Comparison of ENCODE assay signal across 9 cellular contexts in the genomic region with DNA sequence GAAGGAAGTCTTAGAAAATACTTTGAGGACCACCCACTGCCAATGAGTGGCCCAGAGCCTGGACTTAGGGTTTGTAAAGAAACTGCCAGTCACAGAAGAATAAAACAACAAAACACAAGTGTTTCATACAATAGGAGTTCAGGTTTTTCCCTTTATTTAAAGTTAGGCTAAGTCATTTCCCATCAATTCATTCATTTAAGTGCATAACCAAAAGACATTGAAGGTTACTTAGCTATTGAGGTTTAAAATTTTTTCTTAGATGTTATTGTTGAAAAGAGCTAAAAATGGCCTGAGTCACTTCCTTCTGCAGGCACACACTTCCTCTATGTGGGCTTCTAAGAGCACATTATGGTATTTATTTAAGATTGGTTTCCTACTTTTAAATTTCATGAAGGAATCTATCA. TPM values are rescaled to one million over a fixed set of nuclear protein-coding genes. Genes with fewer than 3 reads are reported as not detected.
DNase-seq lines count a peak whose midpoint lies in the region; ATAC-seq, FAIRE-seq and TF ChIP-seq lines count a peak whose summit lies in the region.
"Had no signal": no experiment of that assay in that cellular context is flagged by ENCODE, and none has a peak within 500 bp of the region (broad histone marks: within the 10 kb centered on the region; RNA-seq: fewer than 3 reads in every experiment).

No MANE protein-coding gene starts in this region.

- no peaks in the 10 kb centered on the region for H3K9me3 Mint-ChIP-seq in neural crest cell

- no peak for DNase-seq in GM12891 (ENCODE audit: insufficient read length, low spot score)
- DNase-seq in NOMO-1 (lab: John Stamatoyannopoulos, UW; ENCODE audit: unreplicated experiment in 2 of 2): peak; percentile 68 to 83
- no peak for DNase-seq in brain microvascular endothelial cell
- no peak for DNase-seq in neural crest cell (ENCODE audit: low read depth, low spot score)
- DNase-seq in foreskin melanocyte: no peak
- DNase-seq in left colon: no peak
- DNase-seq: aorta had no signal

- H3K4me1 Mint-ChIP-seq in neural crest cell: peaks cover 6% of the 10 kb centered on the region

- no peak overlapping the region for H3K4me3 Mint-ChIP-seq in neural crest cell

- no peak for FAIRE-seq in GM12891 (lab: Jason Lieb, UNC)

- no peak for TF ChIP-seq POLR2A in GM12891 (IDR thresholded peaks at IDR 0.05; ENCODE audit: low read depth, low read length)

- TF ChIP-seq CTCF in brain microvascular endothelial cell (IDR thresholded peaks at IDR 0.05; ENCODE audit: low read depth, low read length, missing control alignments): no peak
- no peak for TF ChIP-seq CTCF in neural crest cell (conservative IDR thresholded peaks at IDR 0.05)

- no peaks in the 10 kb centered on the region for H3K27me3 ChIP-seq in brain microvascular endothelial cell (replicated peaks)

- H3K27ac ChIP-seq in brain microvascular endothelial cell: peak overlapping the region; percentile 6

- intact Hi-C loops in left colon (cut with DNase I, micrococcal nuclease): no loop called here

- H3K36me3 Mint-ChIP-seq in neural crest cell (ENCODE audit: low read depth): no peaks in the 10 kb centered on the region

- in situ Hi-C loops in brain microvascular endothelial cell (cut with HindIII; ENCODE audit: low pct_ligation_motif_present, low sequenced_read_pairs): no loop called here

- H3K27me3 Mint-ChIP-seq in neural crest cell (ENCODE audit: low read depth): no peaks in the 10 kb centered on the region

- H3K4me3 ChIP-seq in brain microvascular endothelial cell (ENCODE audit: low read depth, low read length): no peak overlapping the region

- peak overlapping the region; percentile 28 for H3K27ac Mint-ChIP-seq in neural crest cell (ENCODE audit: unreplicated experiment)

- H3K36me3 ChIP-seq in brain microvascular endothelial cell (replicated peaks): no peaks in the 10 kb centered on the region

- no peak for ATAC-seq in HG03457 (IDR thresholded peaks at IDR 0.05; ENCODE audit: unreplicated experiment)
- ATAC-seq in HG03025 (IDR thresholded peaks at IDR 0.05; ENCODE audit: low FRiP score, unreplicated experiment): no peak
- ATAC-seq in left colon: no peak

TF ChIP-seq in GM12891, 5 proteins besides CTCF, POLR2A, EP300 and RAD21:
- TF ChIP-seq SPI1 (IDR thresholded peaks at IDR 0.05; ENCODE audit: low read depth, low read length) (peak; percentile 39; the same call in 1 of the 2 replicates), POLR2AphosphoS5 (IDR thresholded peaks at IDR 0.05; ENCODE audit: low read depth, low read length) (no peak)

RNA-seq across cellular contexts. Expression of a gene that starts 54.2 kb away (rescaled TPM):
- polyA plus RNA-seq in GM12891 (2012; ENCODE audit: low read depth, missing spikeins): not detected
- total RNA-seq in neural crest cell (10.0 and 10.1 TPM in 2 replicates), left colon (1 to 10 TPM; 3.4 to 3.8 TPM)

Comparison
In these comparisons a context has a peak if more than half of its experiments do, and no peak if none do; other contexts are left out.
1. DNase-seq: peak in NOMO-1 (2 of 2); none in GM12891 (single experiment), brain microvascular endothelial cell (single experiment), neural crest cell (single experiment), foreskin melanocyte (single experiment) and left colon (0 of 2).